2 cellular contexts compared by ENCODE assay signal in genomic region chr2:24048662-24049484, GRCh38.
A peak's percentile ranks its signal among the peaks of the same experiment; 100 is the strongest.
TF ChIP-seq lines count a peak whose summit lies in the region.

No MANE protein-coding gene starts in this region.

TF ChIP-seq in SK-N-SH, 30 proteins besides CTCF, POLR2A, EP300 and RAD21 (continued from another document):
- TF ChIP-seq, protein P1, sequence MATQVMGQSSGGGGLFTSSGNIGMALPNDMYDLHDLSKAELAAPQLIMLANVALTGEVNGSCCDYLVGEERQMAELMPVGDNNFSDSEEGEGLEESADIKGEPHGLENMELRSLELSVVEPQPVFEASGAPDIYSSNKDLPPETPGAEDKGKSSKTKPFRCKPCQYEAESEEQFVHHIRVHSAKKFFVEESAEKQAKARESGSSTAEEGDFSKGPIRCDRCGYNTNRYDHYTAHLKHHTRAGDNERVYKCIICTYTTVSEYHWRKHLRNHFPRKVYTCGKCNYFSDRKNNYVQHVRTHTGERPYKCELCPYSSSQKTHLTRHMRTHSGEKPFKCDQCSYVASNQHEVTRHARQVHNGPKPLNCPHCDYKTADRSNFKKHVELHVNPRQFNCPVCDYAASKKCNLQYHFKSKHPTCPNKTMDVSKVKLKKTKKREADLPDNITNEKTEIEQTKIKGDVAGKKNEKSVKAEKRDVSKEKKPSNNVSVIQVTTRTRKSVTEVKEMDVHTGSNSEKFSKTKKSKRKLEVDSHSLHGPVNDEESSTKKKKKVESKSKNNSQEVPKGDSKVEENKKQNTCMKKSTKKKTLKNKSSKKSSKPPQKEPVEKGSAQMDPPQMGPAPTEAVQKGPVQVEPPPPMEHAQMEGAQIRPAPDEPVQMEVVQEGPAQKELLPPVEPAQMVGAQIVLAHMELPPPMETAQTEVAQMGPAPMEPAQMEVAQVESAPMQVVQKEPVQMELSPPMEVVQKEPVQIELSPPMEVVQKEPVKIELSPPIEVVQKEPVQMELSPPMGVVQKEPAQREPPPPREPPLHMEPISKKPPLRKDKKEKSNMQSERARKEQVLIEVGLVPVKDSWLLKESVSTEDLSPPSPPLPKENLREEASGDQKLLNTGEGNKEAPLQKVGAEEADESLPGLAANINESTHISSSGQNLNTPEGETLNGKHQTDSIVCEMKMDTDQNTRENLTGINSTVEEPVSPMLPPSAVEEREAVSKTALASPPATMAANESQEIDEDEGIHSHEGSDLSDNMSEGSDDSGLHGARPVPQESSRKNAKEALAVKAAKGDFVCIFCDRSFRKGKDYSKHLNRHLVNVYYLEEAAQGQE (IDR thresholded peaks at IDR 0.05; ENCODE audit: low read depth, low read length) = 0 out of 2 replicates have a peak, but pooled peaks have one; percentile 8
- TF ChIP-seq, protein P2, sequence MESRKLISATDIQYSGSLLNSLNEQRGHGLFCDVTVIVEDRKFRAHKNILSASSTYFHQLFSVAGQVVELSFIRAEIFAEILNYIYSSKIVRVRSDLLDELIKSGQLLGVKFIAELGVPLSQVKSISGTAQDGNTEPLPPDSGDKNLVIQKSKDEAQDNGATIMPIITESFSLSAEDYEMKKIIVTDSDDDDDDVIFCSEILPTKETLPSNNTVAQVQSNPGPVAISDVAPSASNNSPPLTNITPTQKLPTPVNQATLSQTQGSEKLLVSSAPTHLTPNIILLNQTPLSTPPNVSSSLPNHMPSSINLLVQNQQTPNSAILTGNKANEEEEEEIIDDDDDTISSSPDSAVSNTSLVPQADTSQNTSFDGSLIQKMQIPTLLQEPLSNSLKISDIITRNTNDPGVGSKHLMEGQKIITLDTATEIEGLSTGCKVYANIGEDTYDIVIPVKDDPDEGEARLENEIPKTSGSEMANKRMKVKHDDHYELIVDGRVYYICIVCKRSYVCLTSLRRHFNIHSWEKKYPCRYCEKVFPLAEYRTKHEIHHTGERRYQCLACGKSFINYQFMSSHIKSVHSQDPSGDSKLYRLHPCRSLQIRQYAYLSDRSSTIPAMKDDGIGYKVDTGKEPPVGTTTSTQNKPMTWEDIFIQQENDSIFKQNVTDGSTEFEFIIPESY (IDR thresholded peaks at IDR 0.05; ENCODE audit: borderline replicate concordance, low read depth) = no peak

TF ChIP-seq in SK-N-SH treated with all-trans-retinoic acid at 6 μM for 48 hours, 23 proteins besides CTCF, POLR2A, EP300 and RAD21 (continued from another document):
- TF ChIP-seq TOX (CRISPR knock-in tag; IDR thresholded peaks at IDR 0.05; ENCODE audit: borderline replicate concordance) = no peak
- TF ChIP-seq ZFP3 (CRISPR knock-in tag; IDR thresholded peaks at IDR 0.05) = no peak
- TF ChIP-seq, protein P3, sequence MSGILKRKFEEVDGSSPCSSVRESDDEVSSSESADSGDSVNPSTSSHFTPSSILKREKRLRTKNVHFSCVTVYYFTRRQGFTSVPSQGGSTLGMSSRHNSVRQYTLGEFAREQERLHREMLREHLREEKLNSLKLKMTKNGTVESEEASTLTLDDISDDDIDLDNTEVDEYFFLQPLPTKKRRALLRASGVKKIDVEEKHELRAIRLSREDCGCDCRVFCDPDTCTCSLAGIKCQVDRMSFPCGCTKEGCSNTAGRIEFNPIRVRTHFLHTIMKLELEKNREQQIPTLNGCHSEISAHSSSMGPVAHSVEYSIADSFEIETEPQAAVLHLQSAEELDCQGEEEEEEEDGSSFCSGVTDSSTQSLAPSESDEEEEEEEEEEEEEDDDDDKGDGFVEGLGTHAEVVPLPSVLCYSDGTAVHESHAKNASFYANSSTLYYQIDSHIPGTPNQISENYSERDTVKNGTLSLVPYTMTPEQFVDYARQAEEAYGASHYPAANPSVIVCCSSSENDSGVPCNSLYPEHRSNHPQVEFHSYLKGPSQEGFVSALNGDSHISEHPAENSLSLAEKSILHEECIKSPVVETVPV (CRISPR knock-in tag; IDR thresholded peaks at IDR 0.05) = no peak
- TF ChIP-seq PPARA (CRISPR knock-in tag; IDR thresholded peaks at IDR 0.05; ENCODE audit: borderline replicate concordance) = no peak
- TF ChIP-seq ZNF8 (CRISPR knock-in tag; IDR thresholded peaks at IDR 0.05) = no peak
- no peak for TF ChIP-seq PATZ1 (CRISPR knock-in tag; IDR thresholded peaks at IDR 0.05; ENCODE audit: borderline replicate concordance)
